8 cellular contexts compared by ENCODE assay signal in the genomic region with DNA sequence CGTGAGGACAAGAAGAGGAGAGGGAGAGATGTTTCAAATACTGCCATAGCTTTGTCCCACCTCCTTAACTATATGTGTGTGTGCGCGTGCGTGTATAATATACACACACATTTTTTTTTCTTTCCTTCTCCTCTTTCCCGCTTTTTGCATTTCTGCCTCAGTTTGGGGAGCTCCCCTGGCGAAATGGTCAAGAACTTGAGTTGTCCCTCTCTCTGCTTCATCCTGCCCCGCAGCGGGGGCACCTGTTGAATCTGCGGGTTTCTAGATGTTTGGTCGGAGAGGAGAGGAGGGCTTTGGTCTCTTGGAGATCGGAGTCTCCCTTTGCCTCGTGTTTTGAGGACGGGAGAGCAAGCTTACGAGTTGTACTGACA. TPM values are rescaled to one million over a fixed set of nuclear protein-coding genes. Genes with fewer than 3 reads are reported as not detected.
DNase-seq lines count a peak whose midpoint lies in the region; ATAC-seq, FAIRE-seq and TF ChIP-seq lines count a peak whose summit lies in the region.

No MANE protein-coding gene starts in this region.

- peaks cover 2 to 22% (median 17%) of the 10 kb centered on the region in 5 donors for H3K9me3 Mint-ChIP-seq in CD8-positive, alpha-beta memory T cell

- DNase-seq in CD8-positive, alpha-beta memory T cell, result no peak
- DNase-seq in bronchial epithelial cell (ENCODE audit: low read depth), result peak; percentile 18
- DNase-seq in left colon, result no peak
- no peak for DNase-seq in NCI-H2029 (lab: John Stamatoyannopoulos, UW)

- H3K27ac ChIP-seq in CD8-positive, alpha-beta memory T cell (ENCODE audit: low read depth, low read length), result no peak overlapping the region
- H3K27ac ChIP-seq in OCI-LY3 (ENCODE audit: low read length) (no peak overlapping the region), subcutaneous abdominal adipose tissue (ENCODE audit: low read depth, low read length) (peak overlapping the region; percentile 67)

- H4K20me1 ChIP-seq in OCI-LY3 (ENCODE audit: insufficient read depth, low read length), result no peaks in the 10 kb centered on the region

- POLR2A ChIA-PET in CD8-positive, alpha-beta memory T cell (lab: Charles Lee), result no interaction called here

- peak overlapping the region in 5 of 8 donors; percentile 51 to 89 (median 76) for H3K27ac Mint-ChIP-seq in CD8-positive, alpha-beta memory T cell

- intact Hi-C loops in left colon (cut with DNase I, micrococcal nuclease), result no loop called here

- H3K27me3 ChIP-seq in CD8-positive, alpha-beta memory T cell (ENCODE audit: insufficient read depth, low read length, poor library complexity, severe bottlenecking), result no peaks in the 10 kb centered on the region
- H3K27me3 ChIP-seq in OCI-LY3 (ENCODE audit: low read depth, low read length) (no peaks in the 10 kb centered on the region), bronchial epithelial cell (ENCODE audit: control insufficient read depth, insufficient read depth, low read length) (no peaks in the 10 kb centered on the region), subcutaneous abdominal adipose tissue (ENCODE audit: control insufficient read depth in 5 of 5, insufficient read depth in 4 of 5, low read length in 5 of 5) (no peaks in the 10 kb centered on the region)

- H3K36me3 Mint-ChIP-seq in CD8-positive, alpha-beta memory T cell, result peaks cover 18 to 31% (median 31%) of the 10 kb centered on the region in 3 donors

- ATAC-seq in GM19043 (IDR thresholded peaks at IDR 0.05; ENCODE audit: low read depth, unreplicated experiment) (peak; percentile 31), HG03354 (IDR thresholded peaks at IDR 0.05; ENCODE audit: poor library complexity, severe bottlenecking, unreplicated experiment) (peak; percentile 14), left colon (peak; percentile 70)

- peak overlapping the region; percentile 59 for H3K4me3 ChIP-seq in CD8-positive, alpha-beta memory T cell (ENCODE audit: low read length)
- H3K4me3 ChIP-seq in OCI-LY3 (ENCODE audit: low read length) (peak overlapping the region; percentile 89), bronchial epithelial cell (ENCODE audit: low read depth, low read length) (peak overlapping the region; percentile 74), subcutaneous abdominal adipose tissue (ENCODE audit: low read depth in 1 of 5, low read length in 5 of 5) (peak overlapping the region; percentile 72 to 90 (median 87))

- H3K4me1 Mint-ChIP-seq in CD8-positive, alpha-beta memory T cell, result peaks cover 9 to 20% (median 14%) of the 10 kb centered on the region in 3 donors

- no peaks in the 10 kb centered on the region for H3K36me3 ChIP-seq in CD8-positive, alpha-beta memory T cell (ENCODE audit: insufficient read depth, low read length)
- peaks cover 19% of the 10 kb centered on the region for H3K36me3 ChIP-seq in OCI-LY3 (replicated peaks; ENCODE audit: low read depth, low read length)
- peaks cover 1% of the 10 kb centered on the region for H3K36me3 ChIP-seq in bronchial epithelial cell (ENCODE audit: control insufficient read depth, insufficient read depth, low read length)
- peaks cover 4 to 16% (median 10%) of the 10 kb centered on the region in 5 donors for H3K36me3 ChIP-seq in subcutaneous abdominal adipose tissue (ENCODE audit: control insufficient read depth in 5 of 5, insufficient read depth in 5 of 5, low read length in 5 of 5)

- H3K79me2 ChIP-seq in OCI-LY3 (ENCODE audit: low read length), result peaks cover 16% of the 10 kb centered on the region

- peaks cover 0 to 12% of the 10 kb centered on the region in 2 donors for H3K27me3 Mint-ChIP-seq in CD8-positive, alpha-beta memory T cell

- peak overlapping the region; percentile 95 for H2AFZ ChIP-seq in OCI-LY3 (ENCODE audit: low read depth, low read length)

- no peak for FAIRE-seq in bronchial epithelial cell (lab: Jason Lieb, UNC)

- peaks cover 6% of the 10 kb centered on the region for H3K4me1 ChIP-seq in CD8-positive, alpha-beta memory T cell (ENCODE audit: insufficient read depth, low read length)
- H3K4me1 ChIP-seq in OCI-LY3 (ENCODE audit: low read length) (peaks cover 9% of the 10 kb centered on the region), subcutaneous abdominal adipose tissue (ENCODE audit: control insufficient read depth in 5 of 5, insufficient read depth in 5 of 5, low read length in 5 of 5) (peaks cover 0 to 43% (median 32%) of the 10 kb centered on the region in 5 donors)

- peak overlapping the region; percentile 87 for H3K4me2 ChIP-seq in OCI-LY3 (ENCODE audit: low read length)

- H3K9ac ChIP-seq in OCI-LY3 (ENCODE audit: low read length) (peak overlapping the region; percentile 86), subcutaneous abdominal adipose tissue (ENCODE audit: low read length in 5 of 5) (peak overlapping the region; percentile 3 to 86 (median 79))

- H3K9me3 ChIP-seq in CD8-positive, alpha-beta memory T cell (ENCODE audit: low read length), result no peaks in the 10 kb centered on the region
- H3K9me3 ChIP-seq in OCI-LY3 (ENCODE audit: insufficient read depth, low read length), result no peaks in the 10 kb centered on the region
- peaks cover 0 to 2% (median 0%) of the 10 kb centered on the region in 5 donors for H3K9me3 ChIP-seq in subcutaneous abdominal adipose tissue (ENCODE audit: control insufficient read depth in 5 of 5, low read length in 5 of 5)

- H3K4me3 Mint-ChIP-seq in CD8-positive, alpha-beta memory T cell, result peak overlapping the region; percentile 81 to 93 (median 91)

- TF ChIP-seq CTCF in OCI-LY3 (IDR thresholded peaks at IDR 0.05; ENCODE audit: low read depth, low read length) (no peak), bronchial epithelial cell (IDR thresholded peaks at IDR 0.05; ENCODE audit: insufficient read depth, low read length, severe bottlenecking) (no peak)

- CTCF ChIA-PET in CD8-positive, alpha-beta memory T cell (lab: Charles Lee), result interaction anchor here (0.6 to 1.7 kb wide), 2 partner anchors 13 to 15 kb away, joined by 4 read pairs; no protein-coding TSS in a partner anchor

RNA-seq across cellular contexts. Expression of a gene that starts 0.5 kb away (rescaled TPM):
- total RNA-seq in CD8-positive, alpha-beta memory T cell, result 10 to 100 TPM; 39.5 to 41.0 TPM
- 20.2 TPM for polyA plus RNA-seq in CD8-positive, alpha-beta memory T cell
- total RNA-seq in bronchial epithelial cell, result 3.7 and 4.9 TPM in 2 replicates
- 10 to 100 TPM; 30.7 to 32.4 TPM for total RNA-seq in left colon

Comparison
In these comparisons a context has a peak if more than half of its experiments do, and no peak if none do; other contexts are left out.
1. ATAC-seq: peak in every context shown above with its lines; median percentile 70 in left colon; 31 in GM19043; 14 in HG03354.